9 cellular contexts compared by ENCODE assay signal in the genomic region with DNA sequence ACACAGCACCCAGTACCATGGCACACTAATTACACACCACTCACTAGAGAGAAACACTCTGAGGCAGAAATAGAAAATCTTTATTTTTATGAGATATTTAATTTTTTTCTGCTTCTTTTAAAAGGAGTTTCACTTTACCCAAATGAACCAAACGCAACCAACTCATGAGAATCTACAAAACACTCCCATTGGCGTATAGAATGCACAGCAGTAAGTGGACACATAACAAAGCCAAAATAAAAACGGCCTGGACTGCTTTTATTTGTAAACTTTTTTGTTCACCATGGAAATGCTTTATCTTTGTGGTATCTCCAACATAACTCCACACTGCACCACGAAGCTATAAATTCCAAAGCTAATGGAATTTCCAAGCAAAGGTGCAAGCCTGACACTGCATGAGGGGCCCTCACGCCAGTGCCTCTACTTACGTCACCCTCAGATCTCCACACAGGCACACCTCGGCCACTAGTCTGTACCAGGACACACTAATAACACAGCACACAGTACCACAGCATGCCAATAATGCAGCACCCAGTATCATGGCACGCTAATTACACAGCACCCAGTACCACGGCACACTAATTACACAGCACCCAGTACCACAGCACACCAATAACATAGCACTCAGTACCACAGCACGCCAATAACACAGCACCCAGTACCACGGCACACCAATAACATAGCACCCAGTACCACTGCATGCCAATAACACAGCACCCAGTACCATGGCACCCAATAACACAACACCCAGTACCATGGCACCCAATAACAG. TPM values are rescaled to one million over a fixed set of nuclear protein-coding genes. Genes with fewer than 3 reads are reported as not detected.
DNase-seq lines count a peak whose midpoint lies in the region; FAIRE-seq and TF ChIP-seq lines count a peak whose summit lies in the region.
"Not testable (repeated sequence)": the region's sequence is repeated elsewhere in the genome, so short reads cannot be mapped to it uniquely, and the experiment has no call there.
"Had no signal": no experiment of that assay in that cellular context is flagged by ENCODE, and none has a peak within 500 bp of the region (broad histone marks: within the 10 kb centered on the region; RNA-seq: fewer than 3 reads in every experiment).

No MANE protein-coding gene starts in this region.

- H3K9me3 ChIP-seq in HEK293 (ENCODE audit: control insufficient read depth, insufficient read depth, low read depth, low read length); endothelial cell of umbilical vein (replicated peaks; ENCODE audit: control insufficient read depth, insufficient read depth, low read length); smooth muscle cell (replicated peaks; ENCODE audit: low read depth): not testable (repeated sequence)

- H2AFZ ChIP-seq in endothelial cell of umbilical vein (ENCODE audit: low read depth, low read length); smooth muscle cell (ENCODE audit: low read depth): not testable (repeated sequence)

- H3K4me3 Mint-ChIP-seq in mesothelial cell of epicardium = not testable (repeated sequence)

- H3K27ac ChIP-seq in HEK293 (ENCODE audit: extremely low read depth, low read depth, low read length); endothelial cell of umbilical vein (ENCODE audit: insufficient read depth, low read depth, low read length); smooth muscle cell (ENCODE audit: low read depth): not testable (repeated sequence)

- not testable (repeated sequence) for H3K36me3 Mint-ChIP-seq in mesothelial cell of epicardium

- H3K4me2 ChIP-seq in endothelial cell of umbilical vein (ENCODE audit: insufficient read depth, low read length); smooth muscle cell: not testable (repeated sequence)

- H3K4me3 ChIP-seq in BJ (ENCODE audit: low read depth, low read length); HEK293 (ENCODE audit: low read depth, low read length); endothelial cell of umbilical vein (replicated peaks in 1 of 3; ENCODE audit: insufficient read depth in 1 of 3, low read depth in 1 of 3, low read length in 3 of 3); smooth muscle cell: not testable (repeated sequence)

- not testable (repeated sequence) for TF ChIP-seq CTCF in BJ (IDR thresholded peaks at IDR 0.05; ENCODE audit: insufficient read depth, low read depth, low read length); HEK293 (tag by site-specific recombination; IDR thresholded peaks at IDR 0.05); endothelial cell of umbilical vein (IDR thresholded peaks at IDR 0.05; ENCODE audit: extremely low read depth in 1 of 2, insufficient read depth in 1 of 2, low read depth in 1 of 2, low read length in 2 of 2); mesothelial cell of epicardium (IDR thresholded peaks at IDR 0.05; ENCODE audit: unreplicated experiment); smooth muscle cell (IDR thresholded peaks at IDR 0.05; ENCODE audit: borderline replicate concordance, insufficient read depth, poor library complexity, severe bottlenecking)

- not testable (repeated sequence) for H3K27me3 Mint-ChIP-seq in mesothelial cell of epicardium (ENCODE audit: low read depth)

- dilution Hi-C loops in endothelial cell of umbilical vein (cut with MboI; ENCODE audit: extremely low pct_ligation_motif_present, low sequenced_read_pairs) = not testable (repeated sequence)

- H3K9ac ChIP-seq in endothelial cell of umbilical vein (replicated peaks; ENCODE audit: extremely low read depth, insufficient read depth, low read length) = not testable (repeated sequence)
- H3K9ac ChIP-seq in smooth muscle cell (ENCODE audit: low read depth) = peak overlapping the region; percentile 13

- H4K20me1 ChIP-seq in endothelial cell of umbilical vein (replicated peaks; ENCODE audit: control insufficient read depth, extremely low read depth, insufficient read depth, low read length) = not testable (repeated sequence)
- peaks cover 100% of the 10 kb centered on the region for H4K20me1 ChIP-seq in smooth muscle cell (ENCODE audit: low read depth)

- not testable (repeated sequence) for H3K27me3 ChIP-seq in BJ (ENCODE audit: control insufficient read depth, insufficient read depth, low read length); endothelial cell of umbilical vein (ENCODE audit: control insufficient read depth in 2 of 2, insufficient read depth in 2 of 2, low read length in 2 of 2); smooth muscle cell (ENCODE audit: low read depth)

- not testable (repeated sequence) for H3K9me3 Mint-ChIP-seq in mesothelial cell of epicardium

- peak; percentile 19 for DNase-seq in BJ (ENCODE audit: low read depth)
- DNase-seq in amniotic epithelial cell (ENCODE audit: low read depth) = peak; percentile 56
- DNase-seq in endothelial cell of umbilical vein (ENCODE audit: low read depth, low spot score); mesothelial cell of epicardium (ENCODE audit: low spot score in 2 of 2, unreplicated experiment in 2 of 2); smooth muscle cell (lab: John Stamatoyannopoulos, UW; ENCODE audit: unreplicated experiment): not testable (repeated sequence)

- not testable (repeated sequence) for H3F3A ChIP-seq in smooth muscle cell (ENCODE audit: low read depth)

- POLR2A ChIA-PET in BJ (lab: Charles Lee); HEK293 (lab: Yijun Ruan, JAX); endothelial cell of umbilical vein (lab: Charles Lee): not testable (repeated sequence)

- H3K9me1 ChIP-seq in endothelial cell of umbilical vein (replicated peaks; ENCODE audit: control insufficient read depth, extremely low read depth, insufficient read depth, low read length) = not testable (repeated sequence)

- CTCF ChIA-PET in BJ (lab: Yijun Ruan, JAX) = interaction anchor here (1.0 kb wide), 1 partner anchor 27 kb away, joined by 3 read pairs; no protein-coding TSS in a partner anchor
- CTCF ChIA-PET in HEK293 (lab: Yijun Ruan, JAX) = not testable (repeated sequence)
- CTCF ChIA-PET in endothelial cell of umbilical vein (lab: Charles Lee) = interaction anchor here (0.8 kb wide), 1 partner anchor 17 kb away, joined by 3 read pairs; no protein-coding TSS in a partner anchor

- FAIRE-seq in endothelial cell of umbilical vein (lab: Jason Lieb, UNC) = peak; percentile 21

- not testable (repeated sequence) for H3K4me1 ChIP-seq in HEK293 (ENCODE audit: control insufficient read depth, insufficient read depth, low read length); endothelial cell of umbilical vein (ENCODE audit: control insufficient read depth, extremely low read depth, insufficient read depth, low read length); smooth muscle cell (ENCODE audit: low read depth)

- not testable (repeated sequence) for H3K36me3 ChIP-seq in BJ (ENCODE audit: control insufficient read depth, insufficient read depth, low read length); HEK293 (ENCODE audit: control insufficient read depth in 2 of 2, insufficient read depth in 1 of 2, low read length in 2 of 2); endothelial cell of umbilical vein (ENCODE audit: control insufficient read depth in 2 of 2, extremely low read depth in 1 of 2, insufficient read depth in 2 of 2, low read length in 2 of 2); smooth muscle cell (ENCODE audit: low read depth)

- WGBS in smooth muscle cell (ENCODE audit: low lambda C conversion rate) = 80% methylated on average over 11 of the region's 11 CpGs

- intact Hi-C loops in endothelial cell of umbilical vein (cut with micrococcal nuclease) = not testable (repeated sequence)

- H3K79me2 ChIP-seq in endothelial cell of umbilical vein (ENCODE audit: control insufficient read depth, insufficient read depth, low read length) (peaks cover 78% of the 10 kb centered on the region), smooth muscle cell (ENCODE audit: low read depth) (peaks cover 85% of the 10 kb centered on the region)

- H3K4me1 Mint-ChIP-seq in mesothelial cell of epicardium = peaks cover 43% of the 10 kb centered on the region

- peak overlapping the region; percentile 80 for H3K27ac Mint-ChIP-seq in mesothelial cell of epicardium

- not testable (repeated sequence) for TF ChIP-seq POLR2A in endothelial cell of umbilical vein (IDR thresholded peaks at IDR 0.05; ENCODE audit: low read depth, low read length)

- not testable (repeated sequence) for BruUV-seq in endothelial cell of umbilical vein (replicated peaks; lab: Mats Ljungman, UMichigan)

RNA-seq across cellular contexts. Expression of a gene that starts 17.5 kb away (rescaled TPM):
- 4.0 and 4.3 TPM in 2 replicates for polyA plus RNA-seq in BJ (2011; rRNA removed)
- polyA minus RNA-seq in BJ (2011; rRNA and poly(A)+ RNA removed) = 3.1 and 4.1 TPM in 2 replicates
- total RNA-seq in endothelial cell of umbilical vein = 21.1 and 21.9 TPM in 2 replicates
- 8.0 and 8.3 TPM in 2 replicates for polyA plus RNA-seq in endothelial cell of umbilical vein
- polyA plus RNA-seq in endothelial cell of umbilical vein (2011; cell fraction: cytosol; rRNA removed) = 9.3 and 11.9 TPM in 2 replicates
- polyA plus RNA-seq in endothelial cell of umbilical vein (2011; cell fraction: nucleus; rRNA removed) = 16.8 and 17.6 TPM in 2 replicates
- polyA plus RNA-seq in endothelial cell of umbilical vein (2012) = 11.3 and 17.0 TPM in 2 replicates
- 7.0 and 8.0 TPM in 2 replicates for polyA minus RNA-seq in endothelial cell of umbilical vein
- polyA minus RNA-seq in endothelial cell of umbilical vein (2011; cell fraction: cytosol; rRNA and poly(A)+ RNA removed) = 21.3 TPM
- 7.1 and 8.7 TPM in 2 replicates for polyA minus RNA-seq in endothelial cell of umbilical vein (2011; cell fraction: nucleus; rRNA and poly(A)+ RNA removed)
- total RNA-seq in mesothelial cell of epicardium = 31.1 to 34.0 TPM (median 33.2 TPM) in 3 replicates
- 12.7 and 13.0 TPM in 2 replicates for total RNA-seq in smooth muscle cell
- polyA plus RNA-seq in smooth muscle cell = 15.0 and 15.2 TPM in 2 replicates

RNA-seq across cellular contexts. Expression of a gene that starts 35.3 kb away (rescaled TPM):
- polyA plus RNA-seq in BJ (2011; rRNA removed) = 143 and 188 TPM in 2 replicates
- 22.3 and 33.3 TPM in 2 replicates for polyA minus RNA-seq in BJ (2011; rRNA and poly(A)+ RNA removed)
- total RNA-seq in endothelial cell of umbilical vein = 86.3 and 104 TPM in 2 replicates
- 180 and 198 TPM in 2 replicates for polyA plus RNA-seq in endothelial cell of umbilical vein
- polyA plus RNA-seq in endothelial cell of umbilical vein (2011; cell fraction: cytosol; rRNA removed) = 158 and 211 TPM in 2 replicates
- polyA plus RNA-seq in endothelial cell of umbilical vein (2011; cell fraction: nucleus; rRNA removed) = 82.8 and 92.3 TPM in 2 replicates
- 88.7 and 102 TPM in 2 replicates for polyA plus RNA-seq in endothelial cell of umbilical vein (2012)
- 57.6 and 61.2 TPM in 2 replicates for polyA minus RNA-seq in endothelial cell of umbilical vein
- 48.4 TPM for polyA minus RNA-seq in endothelial cell of umbilical vein (2011; cell fraction: cytosol; rRNA and poly(A)+ RNA removed)
- 10.6 and 16.3 TPM in 2 replicates for polyA minus RNA-seq in endothelial cell of umbilical vein (2011; cell fraction: nucleus; rRNA and poly(A)+ RNA removed)
- 75.3 to 75.9 TPM (median 75.9 TPM) in 3 replicates for total RNA-seq in mesothelial cell of epicardium
- total RNA-seq in smooth muscle cell = 80.8 and 84.6 TPM in 2 replicates
- 155 and 160 TPM in 2 replicates for polyA plus RNA-seq in smooth muscle cell

RNA-seq across cellular contexts. Expression of a gene that starts 46.7 kb away (rescaled TPM):
- polyA plus RNA-seq in BJ (2011; rRNA removed) = 65.2 and 131 TPM in 2 replicates
- polyA minus RNA-seq in BJ (2011; rRNA and poly(A)+ RNA removed) = 75.0 and 127 TPM in 2 replicates
- 88.1 and 89.8 TPM in 2 replicates for total RNA-seq in endothelial cell of umbilical vein
- polyA plus RNA-seq in endothelial cell of umbilical vein = 365 and 484 TPM in 2 replicates
- 169 and 201 TPM in 2 replicates for polyA plus RNA-seq in endothelial cell of umbilical vein (2011; cell fraction: cytosol; rRNA removed)
- polyA plus RNA-seq in endothelial cell of umbilical vein (2011; cell fraction: nucleus; rRNA removed) = 127 and 155 TPM in 2 replicates
- polyA plus RNA-seq in endothelial cell of umbilical vein (2012) = 90.7 and 148 TPM in 2 replicates
- polyA minus RNA-seq in endothelial cell of umbilical vein = 166 and 233 TPM in 2 replicates
- polyA minus RNA-seq in endothelial cell of umbilical vein (2011; cell fraction: cytosol; rRNA and poly(A)+ RNA removed) = 27.0 TPM
- polyA minus RNA-seq in endothelial cell of umbilical vein (2011; cell fraction: nucleus; rRNA and poly(A)+ RNA removed) = 51.9 and 54.7 TPM in 2 replicates
- total RNA-seq in mesothelial cell of epicardium = 48.6 to 51.4 TPM (median 49.0 TPM) in 3 replicates
- 53.6 and 57.1 TPM in 2 replicates for total RNA-seq in smooth muscle cell
- polyA plus RNA-seq in smooth muscle cell = 80.0 and 99.9 TPM in 2 replicates

RNA-seq across cellular contexts. Expression of a gene that starts 52.1 kb away (rescaled TPM):
- polyA plus RNA-seq in BJ (2011; rRNA removed) = 0.13 TPM in 1 of 2 replicates, not detected in the other
- not detected in 2 replicates for polyA minus RNA-seq in BJ (2011; rRNA and poly(A)+ RNA removed)
- 0.99 TPM in 1 of 2 replicates, not detected in the other for total RNA-seq in endothelial cell of umbilical vein
- 0.63 and 0.75 TPM in 2 replicates for polyA plus RNA-seq in endothelial cell of umbilical vein
- 0.06 TPM in 1 of 2 replicates, not detected in the other for polyA plus RNA-seq in endothelial cell of umbilical vein (2011; cell fraction: cytosol; rRNA removed)
- polyA plus RNA-seq in endothelial cell of umbilical vein (2011; cell fraction: nucleus; rRNA removed) = 3.1 and 4.8 TPM in 2 replicates
- polyA plus RNA-seq in endothelial cell of umbilical vein (2012) = 1.6 and 3.9 TPM in 2 replicates
- not detected in 2 replicates for polyA minus RNA-seq in endothelial cell of umbilical vein
- polyA minus RNA-seq in endothelial cell of umbilical vein (2011; cell fraction: cytosol; rRNA and poly(A)+ RNA removed) = not detected
- 0.29 TPM in 1 of 2 replicates, not detected in the other for polyA minus RNA-seq in endothelial cell of umbilical vein (2011; cell fraction: nucleus; rRNA and poly(A)+ RNA removed)
- total RNA-seq in mesothelial cell of epicardium = 2.1 to 3.3 TPM (median 2.7 TPM) in 3 replicates
- 0.18 TPM in 1 of 2 replicates, not detected in the other for total RNA-seq in smooth muscle cell
- 0.43 and 0.86 TPM in 2 replicates for polyA plus RNA-seq in smooth muscle cell
- total RNA-seq: GM23248, SJSA1 had no signal
- polyA plus RNA-seq: GM23248 had no signal

RNA-seq across cellular contexts. Expression of a gene that starts 54.7 kb away (rescaled TPM):
- polyA plus RNA-seq in BJ (2011; rRNA removed) (0.22 and 0.51 TPM in 2 replicates), endothelial cell of umbilical vein (2.2 and 3.8 TPM in 2 replicates), smooth muscle cell (2.9 and 4.7 TPM in 2 replicates)
- polyA minus RNA-seq in BJ (2011; rRNA and poly(A)+ RNA removed) = not detected in 2 replicates
- total RNA-seq in endothelial cell of umbilical vein (0.93 and 1.9 TPM in 2 replicates), mesothelial cell of epicardium (3.6 to 4.8 TPM (median 4.7 TPM) in 3 replicates), smooth muscle cell (0.58 and 0.63 TPM in 2 replicates)
- polyA plus RNA-seq in endothelial cell of umbilical vein (2011; cell fraction: cytosol; rRNA removed) = 1.0 and 1.4 TPM in 2 replicates
- polyA plus RNA-seq in endothelial cell of umbilical vein (2011; cell fraction: nucleus; rRNA removed) = 3.8 TPM in 2 replicates
- 5.3 and 13.2 TPM in 2 replicates for polyA plus RNA-seq in endothelial cell of umbilical vein (2012)
- 0.56 and 0.57 TPM in 2 replicates for polyA minus RNA-seq in endothelial cell of umbilical vein
- polyA minus RNA-seq in endothelial cell of umbilical vein (2011; cell fraction: cytosol; rRNA and poly(A)+ RNA removed) = not detected
- polyA minus RNA-seq in endothelial cell of umbilical vein (2011; cell fraction: nucleus; rRNA and poly(A)+ RNA removed) = 0.77 and 0.91 TPM in 2 replicates
- total RNA-seq: Daoy, SJSA1 had no signal
